ENCODE assay signal across 30 cellular contexts in genomic region chr4:114509340-114509739, GRCh38.
DNase-seq lines count a peak whose midpoint lies in the region; ATAC-seq and TF ChIP-seq lines count a peak whose summit lies in the region.
"Had no signal": no experiment of that assay in that cellular context is flagged by ENCODE, and none has a peak within 500 bp of the region (broad histone marks: within the 10 kb centered on the region; RNA-seq: fewer than 3 reads in every experiment).

No MANE protein-coding gene starts in this region.

- no peaks in the 10 kb centered on the region for H3K9me3 ChIP-seq in mucosa of descending colon
- H3K9me3 ChIP-seq: SJSA1 had no signal

- ATAC-seq in mucosa of descending colon (no peak), GM19351 (IDR thresholded peaks at IDR 0.05; ENCODE audit: unreplicated experiment) (no peak)
- ATAC-seq: left ventricle myocardium superior, sciatic nerve, T-cell had no signal

- H3K4me1 ChIP-seq in mucosa of descending colon (ENCODE audit: low read depth) = peaks cover 7% of the 10 kb centered on the region
- H3K4me1 ChIP-seq: SJSA1 had no signal

- TF ChIP-seq CTCF in VCaP (conservative IDR thresholded peaks at IDR 0.05) (peak; percentile 58), mucosa of descending colon (IDR thresholded peaks at IDR 0.05) (no peak)

- intact Hi-C loops in mucosa of descending colon (cut with DNase I, micrococcal nuclease) = no loop called here

- no peaks in the 10 kb centered on the region for H3K36me3 ChIP-seq in mucosa of descending colon (ENCODE audit: low read depth)
- H3K36me3 ChIP-seq: brain microvascular endothelial cell, SJSA1 had no signal

- no peak overlapping the region for H3K4me3 ChIP-seq in mucosa of descending colon
- H3K4me3 ChIP-seq: SJSA1 had no signal

- DNase-seq in DMS 273 (lab: John Stamatoyannopoulos, UW; ENCODE audit: unreplicated experiment) = peak; percentile 21
- DNase-seq in DMS 273 treated with DMSO at 0.1 percent for 48 hours (lab: John Stamatoyannopoulos, UW) = no peak
- peak; percentile 51 for DNase-seq in inferior parietal cortex (ENCODE audit: extremely low spot score)
- DNase-seq in mucosa of descending colon = no peak
- no peak for DNase-seq in NCI-H774 (lab: John Stamatoyannopoulos, UW)
- DNase-seq in substantia nigra (lab: John Stamatoyannopoulos, UW) = no peak
- DNase-seq: activated CD4-positive, alpha-beta T cell treated with anti-CD3 and anti-CD28 coated beads for 48 hours; activated CD8-positive, alpha-beta memory T cell treated with anti-CD3 and anti-CD28 coated beads for 24 hours; amniotic stem cell; brain microvascular endothelial cell; CD4-positive, CD25-positive, alpha-beta regulatory T cell; effector CD8-positive, alpha-beta T cell; erythroblast; H7; Kasumi-1; left ventricle myocardium superior; MV-4-11; naive B cell; NCI-H1436 treated with DMSO at 0.1 percent for 48 hours; NCI-H2107; NCI-H446; RPMI8226; stimulated activated CD4-positive, alpha-beta T cell treated with anti-CD3 and anti-CD28 coated beads, Interleukin-4, amount 100 ng/mL, for 1 hour; T-cell; trophoblast cell had no signal

- H3K27ac ChIP-seq in VCaP (no peak overlapping the region), substantia nigra (ENCODE audit: low read depth, low read length, poor library complexity, severe bottlenecking) (no peak overlapping the region)
- H3K27ac ChIP-seq: 22Rv1, brain microvascular endothelial cell, SJSA1 had no signal

Comparison
In these comparisons a context has a peak if more than half of its experiments do, and no peak if none do; other contexts are left out.
1. DNase-seq: peak in DMS 273 (single experiment) and inferior parietal cortex (single experiment); none in DMS 273 treated with DMSO at 0.1 percent for 48 hours (single experiment), mucosa of descending colon (0 of 3), NCI-H774 (single experiment) and substantia nigra (0 of 49).